In genomic region chr12:53659609-53660008, GRCh38 we compare ENCODE assay signal across 8 cellular contexts. TPM values are rescaled to one million over a fixed set of nuclear protein-coding genes. Genes with fewer than 3 reads are reported as not detected.
A peak's percentile ranks its signal among the peaks of the same experiment; 100 is the strongest.
DNase-seq lines count a peak whose midpoint lies in the region; ATAC-seq, FAIRE-seq and TF ChIP-seq lines count a peak whose summit lies in the region.
"Had no signal": no experiment of that assay in that cellular context is flagged by ENCODE, and none has a peak within 500 bp of the region (broad histone marks: within the 10 kb centered on the region; RNA-seq: fewer than 3 reads in every experiment).

No MANE protein-coding gene starts in this region.

- peak overlapping the region; percentile 96 for H3K27ac Mint-ChIP-seq in chondrocyte (ENCODE audit: unreplicated experiment)

- H3K9ac ChIP-seq in HUES64 (ENCODE audit: low read depth, low read length) (peak overlapping the region; percentile 55), liver (ENCODE audit: low read depth in 1 of 2, low read length in 2 of 2) (peak overlapping the region in 1 of 2 donors; percentile 64)

- H3K4me1 ChIP-seq in HUES64 (ENCODE audit: insufficient read depth, low read length): peaks cover 25% of the 10 kb centered on the region
- peaks cover 5 to 29% (median 24%) of the 10 kb centered on the region in 4 donors for H3K4me1 ChIP-seq in liver (ENCODE audit: control insufficient read depth in 4 of 4, insufficient read depth in 4 of 4, low read length in 3 of 4)
- peaks cover 27% of the 10 kb centered on the region for H3K4me1 ChIP-seq in testis
- H3K4me1 ChIP-seq in BE2C: no peaks in the 10 kb centered on the region

- FAIRE-seq in GM19239 (lab: Jason Lieb, UNC): no peak
- FAIRE-seq: urothelium cell line had no signal

- H3K27me3 ChIP-seq in HUES64 (ENCODE audit: insufficient read depth, low read length) (no peaks in the 10 kb centered on the region), liver (ENCODE audit: control insufficient read depth in 4 of 4, insufficient read depth in 4 of 4, low read length in 3 of 4) (no peaks in the 10 kb centered on the region), testis (no peaks in the 10 kb centered on the region), BE2C (no peaks in the 10 kb centered on the region)

- H3K36me3 Mint-ChIP-seq in chondrocyte (ENCODE audit: low read depth): peaks cover 9% of the 10 kb centered on the region

- H3K27me3 Mint-ChIP-seq in chondrocyte (ENCODE audit: low read depth): no peaks in the 10 kb centered on the region

- H3K27ac ChIP-seq in HUES64 (ENCODE audit: low read depth, low read length) (peak overlapping the region; percentile 91), liver (ENCODE audit: low read depth in 1 of 2, low read length in 2 of 2) (peak overlapping the region; percentile 55 to 81), testis (peak overlapping the region; percentile 79 to 90)

- TF ChIP-seq CTCF in chondrocyte (IDR thresholded peaks at IDR 0.05) (no peak), liver (IDR thresholded peaks at IDR 0.05; ENCODE audit: low read depth, low read length, missing input control) (no peak), testis (IDR thresholded peaks at IDR 0.05) (no peak), BE2C (IDR thresholded peaks at IDR 0.05; ENCODE audit: low read depth, low read length) (no peak)

- no peak for ATAC-seq in GM18868 (IDR thresholded peaks at IDR 0.05; ENCODE audit: unreplicated experiment)

- H3K4me1 Mint-ChIP-seq in chondrocyte (ENCODE audit: low read depth): peaks cover 32% of the 10 kb centered on the region

- DNase-seq in chondrocyte (ENCODE audit: low spot score) (no peak), testis (no peak), BE2C (no peak), GM19239 (ENCODE audit: insufficient read length, low spot score) (no peak)

- H3K9me3 ChIP-seq in HUES64 (ENCODE audit: insufficient read depth, low read depth, low read length) (no peaks in the 10 kb centered on the region), liver (ENCODE audit: control insufficient read depth in 4 of 4, low read length in 3 of 4) (no peaks in the 10 kb centered on the region), testis (no peaks in the 10 kb centered on the region), BE2C (no peaks in the 10 kb centered on the region)

- peak overlapping the region; percentile 44 for H3K4me3 Mint-ChIP-seq in chondrocyte (ENCODE audit: unreplicated experiment)

- intact Hi-C loops in testis (cut with DNase I; ENCODE audit: low total_unique reads): no loop called here

- H3K36me3 ChIP-seq in HUES64 (ENCODE audit: insufficient read depth, low read length) (peaks cover 13% of the 10 kb centered on the region), liver (ENCODE audit: control insufficient read depth in 4 of 4, insufficient read depth in 3 of 4, low read depth in 1 of 4, low read length in 3 of 4) (peaks cover 0 to 9% (median 6%) of the 10 kb centered on the region in 4 donors), testis (ENCODE audit: low read depth, missing control alignments) (no peaks in the 10 kb centered on the region), BE2C (peaks cover 32% of the 10 kb centered on the region)

- H3K9me3 Mint-ChIP-seq in chondrocyte (ENCODE audit: low read depth): no peaks in the 10 kb centered on the region

- TF ChIP-seq RAD21 in liver (IDR thresholded peaks at IDR 0.05): no peak

- TF ChIP-seq POLR2A in testis (IDR thresholded peaks at IDR 0.05): no peak

- 100% methylated on average over 2 of the region's 2 CpGs for WGBS in HUES64
- WGBS in liver: 14% methylated on average over 2 of the region's 2 CpGs
- WGBS in testis, 2 donors: 20 to 21% methylated on average over 2 of the region's 2 CpGs

- H3K4me3 ChIP-seq in HUES64 (ENCODE audit: low read length) (no peak overlapping the region), liver (ENCODE audit: low read depth in 1 of 3, low read length in 3 of 3) (no peak overlapping the region), testis (no peak overlapping the region), BE2C (ENCODE audit: low read depth, low read length) (no peak overlapping the region)

TF ChIP-seq in liver, 16 proteins besides CTCF, POLR2A, EP300 and RAD21:
- TF ChIP-seq JUND (IDR thresholded peaks at IDR 0.05): no peak
- no peak for TF ChIP-seq FOXA2 (IDR thresholded peaks at IDR 0.05)
- no peak for TF ChIP-seq GABPA (IDR thresholded peaks at IDR 0.05 in 1 of 2, conservative IDR thresholded peaks at IDR 0.05 in 1 of 2)
- TF ChIP-seq, protein P1, sequence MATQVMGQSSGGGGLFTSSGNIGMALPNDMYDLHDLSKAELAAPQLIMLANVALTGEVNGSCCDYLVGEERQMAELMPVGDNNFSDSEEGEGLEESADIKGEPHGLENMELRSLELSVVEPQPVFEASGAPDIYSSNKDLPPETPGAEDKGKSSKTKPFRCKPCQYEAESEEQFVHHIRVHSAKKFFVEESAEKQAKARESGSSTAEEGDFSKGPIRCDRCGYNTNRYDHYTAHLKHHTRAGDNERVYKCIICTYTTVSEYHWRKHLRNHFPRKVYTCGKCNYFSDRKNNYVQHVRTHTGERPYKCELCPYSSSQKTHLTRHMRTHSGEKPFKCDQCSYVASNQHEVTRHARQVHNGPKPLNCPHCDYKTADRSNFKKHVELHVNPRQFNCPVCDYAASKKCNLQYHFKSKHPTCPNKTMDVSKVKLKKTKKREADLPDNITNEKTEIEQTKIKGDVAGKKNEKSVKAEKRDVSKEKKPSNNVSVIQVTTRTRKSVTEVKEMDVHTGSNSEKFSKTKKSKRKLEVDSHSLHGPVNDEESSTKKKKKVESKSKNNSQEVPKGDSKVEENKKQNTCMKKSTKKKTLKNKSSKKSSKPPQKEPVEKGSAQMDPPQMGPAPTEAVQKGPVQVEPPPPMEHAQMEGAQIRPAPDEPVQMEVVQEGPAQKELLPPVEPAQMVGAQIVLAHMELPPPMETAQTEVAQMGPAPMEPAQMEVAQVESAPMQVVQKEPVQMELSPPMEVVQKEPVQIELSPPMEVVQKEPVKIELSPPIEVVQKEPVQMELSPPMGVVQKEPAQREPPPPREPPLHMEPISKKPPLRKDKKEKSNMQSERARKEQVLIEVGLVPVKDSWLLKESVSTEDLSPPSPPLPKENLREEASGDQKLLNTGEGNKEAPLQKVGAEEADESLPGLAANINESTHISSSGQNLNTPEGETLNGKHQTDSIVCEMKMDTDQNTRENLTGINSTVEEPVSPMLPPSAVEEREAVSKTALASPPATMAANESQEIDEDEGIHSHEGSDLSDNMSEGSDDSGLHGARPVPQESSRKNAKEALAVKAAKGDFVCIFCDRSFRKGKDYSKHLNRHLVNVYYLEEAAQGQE (IDR thresholded peaks at IDR 0.05): no peak
- TF ChIP-seq RXRA (IDR thresholded peaks at IDR 0.05): no peak
- no peak for TF ChIP-seq NR2F2 (IDR thresholded peaks at IDR 0.05)
- TF ChIP-seq, protein P2, sequence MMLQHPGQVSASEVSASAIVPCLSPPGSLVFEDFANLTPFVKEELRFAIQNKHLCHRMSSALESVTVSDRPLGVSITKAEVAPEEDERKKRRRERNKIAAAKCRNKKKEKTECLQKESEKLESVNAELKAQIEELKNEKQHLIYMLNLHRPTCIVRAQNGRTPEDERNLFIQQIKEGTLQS (IDR thresholded peaks at IDR 0.05): no peak
- TF ChIP-seq MAX (IDR thresholded peaks at IDR 0.05): no peak
- no peak for TF ChIP-seq SP1 (IDR thresholded peaks at IDR 0.05)
- TF ChIP-seq ZBTB33 (IDR thresholded peaks at IDR 0.05): no peak
- TF ChIP-seq YY1 (IDR thresholded peaks at IDR 0.05): no peak
- no peak for TF ChIP-seq HNF4A (conservative IDR thresholded peaks at IDR 0.05)
- TF ChIP-seq TAF1 (conservative IDR thresholded peaks at IDR 0.05): no peak
- TF ChIP-seq EGR1 (IDR thresholded peaks at IDR 0.05; ENCODE audit: low read depth in 2 of 2): no peak

RNA-seq across cellular contexts. Expression of gene ATP5MC2, which starts 16.3 kb away (rescaled TPM):
- polyA plus RNA-seq in HUES64 (2013, experiment 1 of 2): 408 TPM
- 489 TPM for polyA plus RNA-seq in HUES64 (2013, experiment 2 of 2)
- total RNA-seq in chondrocyte: 201 to 204 TPM (median 203 TPM) in 3 replicates
- total RNA-seq in liver: 100 to 1,000 TPM in 1 of 2 donors, 10 to 100 TPM in 1; 57.0 to 110 TPM
- polyA plus RNA-seq in liver: 100 to 1,000 TPM; 231 to 294 TPM
- 100 to 1,000 TPM; 201 to 304 TPM for total RNA-seq in testis
- polyA plus RNA-seq in testis (ENCODE audit: insufficient read depth, low read depth, low replicate concordance): 316 TPM
- polyA plus RNA-seq in BE2C (2012; ENCODE audit: insufficient read depth, insufficient read length, low read depth): 529 TPM

RNA-seq across cellular contexts. Expression of gene ATF7, which starts 33.4 kb away (rescaled TPM):
- polyA plus RNA-seq in HUES64 (2013, experiment 1 of 2): 13.9 TPM
- polyA plus RNA-seq in HUES64 (2013, experiment 2 of 2): 11.6 TPM
- total RNA-seq in chondrocyte (44.4 to 52.7 TPM (median 51.2 TPM) in 3 replicates), liver (10 to 100 TPM in 1 of 2 donors, 1 to 10 TPM in 1; 5.3 to 14.5 TPM), testis (10 to 100 TPM; 55.1 to 59.8 TPM)
- polyA plus RNA-seq in liver (10 to 100 TPM in 1 of 2 donors, 1 to 10 TPM in 1; 5.6 to 14.1 TPM), testis (ENCODE audit: insufficient read depth, low read depth, low replicate concordance) (31.6 TPM)
- 20.9 TPM for polyA plus RNA-seq in BE2C (2012; ENCODE audit: insufficient read depth, insufficient read length, low read depth)
